19 cellular contexts compared by ENCODE assay signal in the genomic region with DNA sequence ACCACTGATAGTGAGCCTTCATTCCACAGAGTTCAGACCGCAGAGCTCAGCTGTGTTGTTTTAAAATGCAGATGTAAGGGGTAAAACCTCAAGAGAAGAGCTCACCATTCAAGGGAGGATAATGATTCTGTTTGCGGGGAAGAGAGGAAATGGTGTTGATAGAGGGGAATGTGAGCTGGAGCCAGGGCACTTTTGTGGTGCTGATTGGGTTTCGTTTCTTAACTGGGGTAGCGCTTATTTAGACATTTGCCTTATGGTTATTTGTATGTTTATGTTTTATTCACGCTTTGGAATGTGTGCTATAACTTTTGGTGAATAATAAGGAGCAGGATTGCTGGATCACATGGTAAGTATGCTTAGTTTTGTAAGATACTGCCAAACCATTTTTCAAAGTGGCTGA. TPM values are rescaled to one million over a fixed set of nuclear protein-coding genes. Genes with fewer than 3 reads are reported as not detected.
"Had no signal": no experiment of that assay in that cellular context is flagged by ENCODE, and none has a peak within 500 bp of the region (broad histone marks: within the 10 kb centered on the region; RNA-seq: fewer than 3 reads in every experiment).

No MANE protein-coding gene starts in this region.

- H3K4me3 ChIP-seq: heart right ventricle, lower lobe of right lung, neural progenitor cell, pancreas, stomach had no signal

- H3K27ac ChIP-seq: brain microvascular endothelial cell, heart right ventricle, lower lobe of right lung, neural progenitor cell, pancreas, stomach had no signal

- ATAC-seq: heart right ventricle, left cardiac atrium, lower lobe of right lung, pancreas, T-helper 17 cell had no signal

- DNase-seq: activated naive CD4-positive, alpha-beta T cell treated with anti-CD3 and anti-CD28 coated beads, Interleukin-2, amount 50 U/mL, for 16 hours; amniotic stem cell; brain microvascular endothelial cell; cerebellar nuclear complex; endodermal cell; foreskin melanocyte; heart right ventricle; immature natural killer cell; left cardiac atrium; lower lobe of right lung; midbrain; pancreas; stimulated activated CD4-positive, alpha-beta T cell treated with anti-CD3 and anti-CD28 coated beads, Interleukin-15, amount 100 ng/mL, for 24 hours; stimulated activated CD4-positive, alpha-beta T cell treated with anti-CD3 and anti-CD28 coated beads, Interleukin-4, amount 100 ng/mL, for 24 hours; stomach; T-helper 17 cell had no signal

- H3K9ac ChIP-seq: neural progenitor cell had no signal

- H3K27ac Mint-ChIP-seq: endodermal cell, immature natural killer cell, neural progenitor cell, T-helper 17 cell had no signal

- H3K4me3 Mint-ChIP-seq: endodermal cell, immature natural killer cell, neural progenitor cell, T-helper 17 cell had no signal

- H3K27me3 ChIP-seq: brain microvascular endothelial cell, heart right ventricle, neural progenitor cell, pancreas, stomach had no signal

- H2AFZ ChIP-seq: neural progenitor cell had no signal

- H3K4me2 ChIP-seq: neural progenitor cell had no signal

- H3K4me1 ChIP-seq: neural progenitor cell, pancreas, stomach had no signal

- H3K4me1 Mint-ChIP-seq: immature natural killer cell, neural progenitor cell had no signal

- H3K36me3 ChIP-seq: brain microvascular endothelial cell, neural progenitor cell had no signal

- H3K9me3 Mint-ChIP-seq: endodermal cell, immature natural killer cell, neural progenitor cell had no signal

- H3K36me3 Mint-ChIP-seq: immature natural killer cell had no signal

RNA-seq across cellular contexts. Expression of a gene that starts 52.2 kb away (rescaled TPM):
- total RNA-seq: dermis microvascular lymphatic vessel endothelial cell, left cardiac atrium, urinary bladder had no signal
